9 cellular contexts compared by ENCODE assay signal in the genomic region with DNA sequence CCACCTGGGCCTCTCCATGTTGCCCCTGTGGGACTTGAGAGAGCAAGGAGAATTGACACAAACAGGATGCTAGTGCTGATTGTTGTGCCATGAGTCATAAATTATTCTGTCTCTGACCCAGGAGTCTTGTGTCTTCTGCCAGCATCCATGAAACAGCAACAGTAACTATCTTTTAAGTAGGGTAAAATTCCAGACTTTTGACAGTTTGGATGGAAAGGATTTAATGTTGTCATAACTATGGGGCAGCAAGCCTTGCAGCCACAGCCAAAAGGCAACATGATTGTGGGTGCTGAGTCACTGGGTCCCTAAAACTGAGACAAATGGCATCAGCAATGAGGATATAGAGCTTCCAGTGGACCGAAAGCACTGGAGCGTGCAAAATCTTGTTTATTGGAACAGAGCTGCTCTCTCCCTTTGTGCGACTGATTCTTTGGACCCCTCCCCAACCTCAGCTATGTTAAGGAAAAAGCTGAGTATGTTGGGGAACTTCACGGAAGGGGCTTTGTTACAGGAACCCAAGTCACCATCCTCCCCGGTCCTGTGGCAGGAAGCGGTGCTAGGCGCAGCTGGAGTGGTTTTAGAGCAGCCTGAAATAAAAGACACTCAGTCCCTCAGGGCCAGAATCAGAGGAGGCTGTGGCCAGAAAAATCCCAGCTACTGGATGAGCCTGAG. TPM values are rescaled to one million over a fixed set of nuclear protein-coding genes. Genes with fewer than 3 reads are reported as not detected.
A peak's percentile ranks its signal among the peaks of the same experiment; 100 is the strongest.
DNase-seq lines count a peak whose midpoint lies in the region; ATAC-seq and FAIRE-seq lines count a peak whose summit lies in the region.
"Had no signal": no experiment of that assay in that cellular context is flagged by ENCODE, and none has a peak within 500 bp of the region (broad histone marks: within the 10 kb centered on the region; RNA-seq: fewer than 3 reads in every experiment).

No MANE protein-coding gene starts in this region.

- no peaks in the 10 kb centered on the region for H3K9me3 ChIP-seq in adipocyte (ENCODE audit: control insufficient read depth, low read length)

- no peak for FAIRE-seq in frontal cortex (lab: Jason Lieb, UNC)

- peaks cover 33% of the 10 kb centered on the region for H3K4me1 ChIP-seq in adipocyte (ENCODE audit: control insufficient read depth, insufficient read depth, low read length)

- H3K4me3 ChIP-seq in Jurkat, Clone E6-1 (ENCODE audit: low read length): peak overlapping the region; percentile 18
- peak overlapping the region; percentile 14 for H3K4me3 ChIP-seq in adipocyte (ENCODE audit: low read length)
- H3K4me3 ChIP-seq: hepatocyte had no signal

- H3K36me3 ChIP-seq in adipocyte (ENCODE audit: control insufficient read depth, insufficient read depth, low read length, severe bottlenecking): no peaks in the 10 kb centered on the region

- peak; percentile 71 to 73 for ATAC-seq in naive thymus-derived CD8-positive, alpha-beta T cell

- peak overlapping the region in 9 of 10 donors; percentile 49 to 92 (median 75) for H3K27ac Mint-ChIP-seq in naive thymus-derived CD8-positive, alpha-beta T cell

- peak overlapping the region; percentile 33 to 66 (median 55) for H3K4me3 Mint-ChIP-seq in naive thymus-derived CD8-positive, alpha-beta T cell

- POLR2A ChIA-PET in naive thymus-derived CD8-positive, alpha-beta T cell (lab: Charles Lee): interaction anchor here (1.2 to 1.8 kb wide), 2 partner anchors 9 to 10 kb away, joined by 7 to 15 read pairs; a partner anchor contains a TSS

- no peaks in the 10 kb centered on the region for H3K36me3 Mint-ChIP-seq in naive thymus-derived CD8-positive, alpha-beta T cell

- H3K9me3 Mint-ChIP-seq in naive thymus-derived CD8-positive, alpha-beta T cell: no peaks in the 10 kb centered on the region

- peak overlapping the region; percentile 11 for H3K9ac ChIP-seq in adipocyte (ENCODE audit: low read length)

- DNase-seq in EL: peak; percentile 83
- DNase-seq in Jurkat, Clone E6-1 (ENCODE audit: low read depth, low spot score): peak; percentile 72
- DNase-seq in adipocyte (ENCODE audit: low read depth): peak; percentile 48
- peak in 3 of 10 donors; percentile 7 to 25 (median 24) for DNase-seq in naive thymus-derived CD8-positive, alpha-beta T cell
- no peak for DNase-seq in iPS-NIHi7 (ENCODE audit: extremely low spot score)
- no peak for DNase-seq in stimulated activated CD4-positive, alpha-beta T cell treated with anti-CD3 and anti-CD28 coated beads, Interleukin-2, amount 100 ng/mL, for 24 hours
- no peak for DNase-seq in iPS-NIHi11 (ENCODE audit: low spot score)
- no peak for DNase-seq in frontal cortex (ENCODE audit: low spot score in 2 of 2)

- H3K4me1 Mint-ChIP-seq in naive thymus-derived CD8-positive, alpha-beta T cell: peaks cover 12 to 43% (median 35%) of the 10 kb centered on the region in 4 donors

- no peaks in the 10 kb centered on the region for H3K27me3 Mint-ChIP-seq in naive thymus-derived CD8-positive, alpha-beta T cell

- H3K27me3 ChIP-seq in adipocyte (replicated peaks; ENCODE audit: control insufficient read depth, insufficient read depth, low read length): no peaks in the 10 kb centered on the region

RNA-seq across cellular contexts. Expression of a gene that starts 9.6 kb away (rescaled TPM):
- 24.6 TPM for polyA plus RNA-seq in Jurkat, Clone E6-1 (2012; ENCODE audit: insufficient read depth, insufficient read length)
- 1 to 10 TPM; 1.4 to 1.8 TPM for total RNA-seq in naive thymus-derived CD8-positive, alpha-beta T cell
- polyA plus RNA-seq in naive thymus-derived CD8-positive, alpha-beta T cell: 1 to 10 TPM in 1 of 3 donors, under 1 TPM in 2; 0.47 to 8.6 (median 0.94) TPM
- 4.9 TPM for total RNA-seq in frontal cortex

RNA-seq across cellular contexts. Expression of a gene that starts 10.2 kb away (rescaled TPM):
- 189 TPM for polyA plus RNA-seq in Jurkat, Clone E6-1 (2012; ENCODE audit: insufficient read depth, insufficient read length)
- 100 to 1,000 TPM; 237 to 246 TPM for total RNA-seq in naive thymus-derived CD8-positive, alpha-beta T cell
- 100 to 1,000 TPM in 1 of 3 donors, 10 to 100 TPM in 2; 61.8 to 111 (median 90.3) TPM for polyA plus RNA-seq in naive thymus-derived CD8-positive, alpha-beta T cell
- 41.6 TPM for total RNA-seq in frontal cortex

RNA-seq across cellular contexts. Expression of a gene that starts 20.0 kb away (rescaled TPM):
- polyA plus RNA-seq in Jurkat, Clone E6-1 (2012; ENCODE audit: insufficient read depth, insufficient read length): 93.1 TPM
- under 1 TPM; 0.26 to 0.77 TPM for total RNA-seq in naive thymus-derived CD8-positive, alpha-beta T cell
- under 1 TPM in 2 of 3 donors, not detected in 1; 0.52 to 0.86 TPM for polyA plus RNA-seq in naive thymus-derived CD8-positive, alpha-beta T cell
- 2.4 TPM for total RNA-seq in frontal cortex

RNA-seq across cellular contexts. Expression of a gene that starts 49.5 kb away (rescaled TPM):
- 78.8 TPM for polyA plus RNA-seq in Jurkat, Clone E6-1 (2012; ENCODE audit: insufficient read depth, insufficient read length)
- 10 to 100 TPM; 86.3 to 88.6 TPM for total RNA-seq in naive thymus-derived CD8-positive, alpha-beta T cell
- 100 to 1,000 TPM in 1 of 3 donors, 10 to 100 TPM in 2; 85.5 to 106 (median 95.2) TPM for polyA plus RNA-seq in naive thymus-derived CD8-positive, alpha-beta T cell
- 74.6 TPM for total RNA-seq in frontal cortex

RNA-seq across cellular contexts. Expression of a gene that starts 49.7 kb away (rescaled TPM):
- polyA plus RNA-seq in Jurkat, Clone E6-1 (2012; ENCODE audit: insufficient read depth, insufficient read length): 12.6 TPM
- total RNA-seq in naive thymus-derived CD8-positive, alpha-beta T cell: 10 to 100 TPM; 32.2 to 39.5 TPM
- 10 to 100 TPM; 22.1 to 35.7 (median 22.3) TPM for polyA plus RNA-seq in naive thymus-derived CD8-positive, alpha-beta T cell
- total RNA-seq in frontal cortex: 14.7 TPM

Comparison
In these comparisons a context has a peak if more than half of its experiments do, and no peak if none do; other contexts are left out.
1. DNase-seq: peak in EL (single experiment), Jurkat, Clone E6-1 (single experiment) and adipocyte (single experiment); none in iPS-NIHi7 (single experiment), stimulated activated CD4-positive, alpha-beta T cell treated with anti-CD3 and anti-CD28 coated beads, Interleukin-2, amount 100 ng/mL, for 24 hours (0 of 2), iPS-NIHi11 (single experiment) and frontal cortex (0 of 2).